Comparison of ENCODE assay signal across 35 cellular contexts in genomic region chr3:124101643-124102042, GRCh38.
"Had no signal": no experiment of that assay in that cellular context is flagged by ENCODE, and none has a peak within 500 bp of the region (broad histone marks: within the 10 kb centered on the region; RNA-seq: fewer than 3 reads in every experiment).

No MANE protein-coding gene starts in this region.

- ATAC-seq: activated CD8-positive, alpha-beta T cell treated with anti-CD3 and anti-CD28 coated beads for 36 hours; activated naive CD4-positive, alpha-beta T cell treated with anti-CD3 and anti-CD28 coated beads, Interleukin-2, amount 50 U/mL, for 72 hours; activated T-cell treated with anti-CD3 and anti-CD28 coated beads, Interleukin-2, amount 50 U/mL, for 4 hours; activated T-cell treated with anti-CD3 and anti-CD28 coated beads, Interleukin-2, amount 50 U/mL, for 72 hours; activated T-helper 17 cell treated with anti-CD3 and anti-CD28 coated beads, Interleukin-2, amount 50 U/mL, for 72 hours; body of pancreas had no signal

- DNase-seq: activated B cell treated with CpG ODN at 0.5 μM for 24 hours; activated CD4-positive, alpha-beta memory T cell treated with anti-CD3 and anti-CD28 coated beads for 36 hours; activated CD4-positive, alpha-beta T cell treated with anti-CD3 and anti-CD28 coated beads for 4 hours; activated CD4-positive, alpha-beta T cell treated with anti-CD3 and anti-CD28 coated beads, Interleukin-2, amount 10 ng/mL, durations not matched to agents 24 days and 14 days; activated CD4-positive, alpha-beta T cell treated with anti-CD3 and anti-CD28 coated beads, Interleukin-2, amount 50 U/mL, for 1 hour; activated CD4-positive, alpha-beta T cell treated with anti-CD3 and anti-CD28 coated beads, Interleukin-2, amount 50 U/mL, for 4 hours; activated CD4-positive, CD25-positive, alpha-beta regulatory T cell treated with anti-CD3 and anti-CD28 coated beads, Interleukin-2, amount 50 U/mL, for 72 hours; activated CD8-positive, alpha-beta memory T cell treated with anti-CD3 and anti-CD28 coated beads, Interleukin-2, amount 50 U/mL, for 4 hours; activated CD8-positive, alpha-beta T cell treated with anti-CD3 and anti-CD28 coated beads for 36 hours; activated effector memory CD4-positive, alpha-beta T cell treated with anti-CD3 and anti-CD28 coated beads, Interleukin-2, amount 50 U/mL, for 16 hours; activated gamma-delta T cell treated with Interleukin-2 at 50 U/mL for 16 hours; activated naive CD4-positive, alpha-beta T cell; activated naive CD4-positive, alpha-beta T cell treated with anti-CD3 and anti-CD28 coated beads for 36 hours; activated naive CD4-positive, alpha-beta T cell treated with anti-CD3 and anti-CD28 coated beads, Interleukin-2, amount 50 U/mL, for 16 hours; activated naive CD8-positive, alpha-beta T cell treated with anti-CD3 and anti-CD28 coated beads for 36 hours; activated T-cell treated with anti-CD3 and anti-CD28 coated beads for 4 hours; activated T-cell treated with anti-CD3 and anti-CD28 coated beads, Interleukin-2, amount 50 U/mL, for 1 hour; activated T-cell treated with anti-CD3 and anti-CD28 coated beads, Interleukin-2, amount 50 U/mL, for 4 hours; activated T-cell treated with anti-CD3 and anti-CD28 coated beads, Interleukin-2, amount 50 U/mL, for 72 hours; adrenal gland; amniotic stem cell; aorta; body of pancreas; brain microvascular endothelial cell; central memory CD4-positive, alpha-beta T cell; T-helper 1 cell; T-helper 2 cell; T-helper 9 cell had no signal

- H3K4me3 Mint-ChIP-seq: activated B cell treated with CpG ODN at 0.5 μM for 24 hours; activated CD4-positive, alpha-beta memory T cell treated with anti-CD3 and anti-CD28 coated beads for 36 hours; activated CD4-positive, alpha-beta T cell treated with anti-CD3 and anti-CD28 coated beads, Interleukin-2, amount 10 ng/mL, durations not matched to agents 24 days and 14 days; activated CD8-positive, alpha-beta T cell treated with anti-CD3 and anti-CD28 coated beads for 36 hours; activated naive CD4-positive, alpha-beta T cell treated with anti-CD3 and anti-CD28 coated beads for 36 hours; activated naive CD8-positive, alpha-beta T cell treated with anti-CD3 and anti-CD28 coated beads for 36 hours; activated T-cell treated with anti-CD3 and anti-CD28 coated beads, Interleukin-2, amount 50 U/mL, for 4 hours; activated T-cell treated with anti-CD3 and anti-CD28 coated beads, Interleukin-2, amount 50 U/mL, for 72 hours; activated T-helper 1 cell treated with anti-CD3 and anti-CD28 coated beads, Interleukin-12 subunit alpha, Interleukin-12 subunit beta, Interleukin-2, Interleukin-4 antibody, amounts not matched to agents 30 ng/mL and 10 ng/mL and 1 ng/mL, durations not matched to agents 14 hours and 24 hours and 36 hours; activated T-helper 17 cell treated with anti-CD3 and anti-CD28 coated beads, Interleukin-2, amount 50 U/mL, for 72 hours; T-helper 1 cell treated with Interleukin-12 subunit alpha and Interleukin-12 subunit beta and Interleukin-4 antibody, amounts not matched to agents 30 μg/mL and 1 μg/mL, for 36 hours; T-helper 2 cell treated with Interferon-gamma antibody and Interleukin-4, amounts not matched to agents 5 μg/mL and 100 μg/mL, for 36 hours had no signal

- H3K4me1 Mint-ChIP-seq: activated B cell treated with CpG ODN at 0.5 μM for 24 hours; activated CD4-positive, alpha-beta T cell treated with anti-CD3 and anti-CD28 coated beads, Interleukin-2, amount 10 ng/mL, durations not matched to agents 24 days and 14 days; activated naive CD8-positive, alpha-beta T cell treated with anti-CD3 and anti-CD28 coated beads for 36 hours; activated T-helper 17 cell treated with anti-CD3 and anti-CD28 coated beads, Interleukin-2, amount 50 U/mL, for 72 hours had no signal

- H3K27ac ChIP-seq: adrenal gland, body of pancreas, brain microvascular endothelial cell, breast epithelium, VCaP had no signal

- H3K27ac Mint-ChIP-seq: activated B cell treated with CpG ODN at 0.5 μM for 24 hours; activated CD4-positive, alpha-beta memory T cell treated with anti-CD3 and anti-CD28 coated beads for 36 hours; activated CD4-positive, alpha-beta T cell treated with anti-CD3 and anti-CD28 coated beads, Interleukin-2, amount 10 ng/mL, durations not matched to agents 24 days and 14 days; activated CD8-positive, alpha-beta T cell treated with anti-CD3 and anti-CD28 coated beads for 36 hours; activated naive CD4-positive, alpha-beta T cell treated with anti-CD3 and anti-CD28 coated beads for 36 hours; activated naive CD4-positive, alpha-beta T cell treated with anti-CD3 and anti-CD28 coated beads, Interleukin-2, amount 50 U/mL, for 72 hours; activated naive CD8-positive, alpha-beta T cell treated with anti-CD3 and anti-CD28 coated beads for 36 hours; activated T-cell treated with anti-CD3 and anti-CD28 coated beads, Interleukin-2, amount 50 U/mL, for 72 hours; activated T-helper 1 cell treated with anti-CD3 and anti-CD28 coated beads, Interleukin-12 subunit alpha, Interleukin-12 subunit beta, Interleukin-2, Interleukin-4 antibody, amounts not matched to agents 30 ng/mL and 10 ng/mL and 1 ng/mL, durations not matched to agents 14 hours and 24 hours and 36 hours; activated T-helper 17 cell treated with anti-CD3 and anti-CD28 coated beads, Interleukin-2, amount 50 U/mL, for 72 hours; T-helper 1 cell treated with Interleukin-12 subunit alpha and Interleukin-12 subunit beta and Interleukin-4 antibody, amounts not matched to agents 30 μg/mL and 1 μg/mL, for 36 hours; T-helper 2 cell treated with Interferon-gamma antibody and Interleukin-4, amounts not matched to agents 5 μg/mL and 100 μg/mL, for 36 hours had no signal

- H3K9me3 Mint-ChIP-seq: activated B cell treated with CpG ODN at 0.5 μM for 24 hours; activated CD4-positive, alpha-beta memory T cell treated with anti-CD3 and anti-CD28 coated beads for 36 hours; activated CD4-positive, alpha-beta T cell treated with anti-CD3 and anti-CD28 coated beads, Interleukin-2, amount 10 ng/mL, durations not matched to agents 24 days and 14 days; activated CD8-positive, alpha-beta T cell treated with anti-CD3 and anti-CD28 coated beads for 36 hours; activated naive CD4-positive, alpha-beta T cell treated with anti-CD3 and anti-CD28 coated beads for 36 hours; activated naive CD4-positive, alpha-beta T cell treated with anti-CD3 and anti-CD28 coated beads, Interleukin-2, amount 50 U/mL, for 72 hours; activated naive CD8-positive, alpha-beta T cell treated with anti-CD3 and anti-CD28 coated beads for 36 hours; activated T-cell treated with anti-CD3 and anti-CD28 coated beads, Interleukin-2, amount 50 U/mL, for 4 hours; activated T-cell treated with anti-CD3 and anti-CD28 coated beads, Interleukin-2, amount 50 U/mL, for 72 hours; activated T-helper 1 cell treated with anti-CD3 and anti-CD28 coated beads, Interleukin-12 subunit alpha, Interleukin-12 subunit beta, Interleukin-2, Interleukin-4 antibody, amounts not matched to agents 30 ng/mL and 10 ng/mL and 1 ng/mL, durations not matched to agents 14 hours and 24 hours and 36 hours; activated T-helper 17 cell treated with anti-CD3 and anti-CD28 coated beads, Interleukin-2, amount 50 U/mL, for 72 hours; T-helper 1 cell treated with Interleukin-12 subunit alpha and Interleukin-12 subunit beta and Interleukin-4 antibody, amounts not matched to agents 30 μg/mL and 1 μg/mL, for 36 hours; T-helper 2 cell treated with Interferon-gamma antibody and Interleukin-4, amounts not matched to agents 5 μg/mL and 100 μg/mL, for 36 hours had no signal

- H3K36me3 Mint-ChIP-seq: activated CD4-positive, alpha-beta memory T cell treated with anti-CD3 and anti-CD28 coated beads for 36 hours; activated naive CD4-positive, alpha-beta T cell treated with anti-CD3 and anti-CD28 coated beads, Interleukin-2, amount 50 U/mL, for 72 hours; activated naive CD8-positive, alpha-beta T cell treated with anti-CD3 and anti-CD28 coated beads for 36 hours had no signal
